21 cellular contexts compared by ENCODE assay signal in the genomic region with DNA sequence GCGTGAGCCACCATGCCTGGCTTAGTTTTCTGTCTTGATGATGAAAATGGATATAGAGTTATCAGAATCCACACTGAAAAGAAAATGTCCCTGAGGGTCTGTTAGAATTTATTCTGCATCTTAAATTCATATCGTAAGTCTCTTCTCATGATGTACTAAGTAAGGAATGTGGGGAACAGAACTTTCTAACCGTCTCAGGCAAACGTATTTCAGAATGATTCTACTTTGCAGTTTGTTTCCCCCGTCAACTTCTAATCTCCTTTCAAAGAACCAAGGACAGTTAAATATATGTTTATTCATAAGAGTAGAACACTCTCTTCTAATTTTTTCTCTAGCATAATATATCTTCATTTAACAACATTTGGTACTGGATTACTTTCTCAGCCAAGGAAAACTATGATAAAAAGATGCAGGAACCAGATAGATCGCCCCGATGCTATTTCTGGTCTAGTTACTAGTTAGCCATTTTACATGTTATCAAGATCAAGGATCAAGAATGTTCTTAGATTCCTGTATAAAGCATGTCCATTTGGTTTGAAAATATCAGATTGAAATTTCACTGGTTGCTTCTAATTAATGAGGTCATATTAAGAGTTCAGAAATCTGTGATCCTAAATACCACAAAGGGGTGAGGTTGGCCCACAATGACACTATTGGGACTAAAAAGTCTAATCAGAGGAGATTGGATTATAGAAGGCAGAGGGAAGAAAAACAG.
"Had no signal": no experiment of that assay in that cellular context is flagged by ENCODE, and none has a peak within 500 bp of the region (broad histone marks: within the 10 kb centered on the region; RNA-seq: fewer than 3 reads in every experiment).

No MANE protein-coding gene starts in this region.

- H3K27me3 Mint-ChIP-seq: effector memory CD8-positive, alpha-beta T cell; naive thymus-derived CD8-positive, alpha-beta T cell; T-cell had no signal

- H3K9me3 Mint-ChIP-seq: activated naive CD4-positive, alpha-beta T cell treated with anti-CD3 and anti-CD28 coated beads, Interleukin-2, amount 50 U/mL, for 72 hours; effector memory CD8-positive, alpha-beta T cell; immature natural killer cell; naive thymus-derived CD8-positive, alpha-beta T cell; T-cell had no signal

- H3K27ac ChIP-seq: lower lobe of right lung, prostate gland, upper lobe of left lung had no signal

- H3K27ac Mint-ChIP-seq: immature natural killer cell had no signal

- H3K4me3 ChIP-seq: lower lobe of right lung, prostate gland, upper lobe of left lung had no signal

- ATAC-seq: activated naive CD4-positive, alpha-beta T cell treated with anti-CD3 and anti-CD28 coated beads, Interleukin-2, amount 50 U/mL, for 72 hours; effector memory CD8-positive, alpha-beta T cell; left colon; lower lobe of right lung; naive thymus-derived CD8-positive, alpha-beta T cell; right cardiac atrium; stimulated activated naive CD8-positive, alpha-beta T cell treated with anti-CD3 and anti-CD28 coated beads, Interleukin-15, Interleukin-2, amounts not matched to agents 100 U/mL and 50 U/mL, for 24 hours; T-cell had no signal

- DNase-seq: activated CD4-positive, alpha-beta T cell treated with anti-CD3 and anti-CD28 coated beads for 1 hour; activated CD4-positive, alpha-beta T cell treated with anti-CD3 and anti-CD28 coated beads, Interleukin-2, amount 50 U/mL, for 4 hours; activated effector memory CD4-positive, alpha-beta T cell treated with Interleukin-2 at 50 U/mL for 16 hours; activated T-cell treated with anti-CD3 and anti-CD28 coated beads for 4 hours; anterior cingulate cortex; dermis blood vessel endothelial cell; effector memory CD8-positive, alpha-beta T cell; foreskin melanocyte; immature natural killer cell; left colon; lower lobe of right lung; midbrain; naive thymus-derived CD8-positive, alpha-beta T cell; nucleus accumbens; right cardiac atrium; stimulated activated naive CD8-positive, alpha-beta T cell treated with anti-CD3 and anti-CD28 coated beads, Interleukin-15, Interleukin-2, amounts not matched to agents 100 U/mL and 50 U/mL, for 24 hours; T-cell; T1000 had no signal

- H3K4me1 ChIP-seq: lower lobe of right lung, prostate gland, upper lobe of left lung had no signal

- H3K4me3 Mint-ChIP-seq: effector memory CD8-positive, alpha-beta T cell; immature natural killer cell; naive thymus-derived CD8-positive, alpha-beta T cell; T-cell had no signal

- H3K27me3 ChIP-seq: upper lobe of left lung had no signal

- H3K36me3 ChIP-seq: prostate gland had no signal

- H3K9me3 ChIP-seq: lower lobe of right lung, prostate gland, upper lobe of left lung had no signal
